8 cellular contexts compared by ENCODE assay signal in the genomic region with DNA sequence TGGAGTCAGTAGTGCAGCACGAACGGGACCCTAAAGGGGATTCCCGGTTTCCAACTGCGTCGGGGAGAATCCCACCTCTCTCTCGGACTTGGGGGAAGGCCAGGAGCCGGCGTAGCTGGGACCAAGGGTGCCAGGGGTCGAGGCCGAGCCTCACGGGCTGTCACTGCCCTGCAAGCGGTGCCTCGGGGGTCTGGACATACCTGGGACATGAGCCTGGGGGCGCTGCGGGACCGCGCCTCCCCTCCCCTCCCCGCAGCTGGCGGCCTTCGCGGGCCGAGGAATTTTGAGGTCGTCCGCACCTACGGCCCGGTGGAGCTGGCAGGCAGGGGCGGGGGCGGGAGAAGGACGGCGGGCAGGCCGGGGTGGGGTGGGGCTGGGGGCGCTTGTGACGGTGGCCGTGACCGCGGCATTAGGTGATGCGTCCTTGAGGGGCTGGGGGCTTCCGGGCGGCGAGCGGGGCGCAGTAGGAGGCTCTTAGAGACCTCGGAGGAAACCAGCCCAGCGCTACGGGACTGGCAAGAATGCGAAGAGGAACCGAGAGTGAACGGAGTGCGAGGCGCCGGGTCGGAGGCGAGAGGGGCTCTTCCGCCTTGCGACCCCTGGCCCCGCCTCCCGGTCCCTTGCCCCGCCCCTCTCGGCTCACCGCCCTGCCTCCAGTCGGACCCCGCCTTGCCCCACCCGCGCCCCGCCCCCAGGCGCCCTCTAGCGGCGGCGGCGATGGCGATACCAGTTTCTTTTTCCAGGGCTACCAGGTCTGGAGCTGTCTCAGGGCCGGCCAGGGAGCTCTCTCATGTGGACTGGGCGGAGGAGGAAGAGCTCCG. TPM values are rescaled to one million over a fixed set of nuclear protein-coding genes. Genes with fewer than 3 reads are reported as not detected.
DNase-seq lines count a peak whose midpoint lies in the region; ATAC-seq lines count a peak whose summit lies in the region.

No MANE protein-coding gene starts in this region.

- H3K9me3 Mint-ChIP-seq in activated CD4-positive, alpha-beta memory T cell treated with anti-CD3 and anti-CD28 coated beads, Interleukin-2, amount 10 ng/mL, durations not matched to agents 7 days and 5 days: no peaks in the 10 kb centered on the region

- H3K36me3 Mint-ChIP-seq in activated CD4-positive, alpha-beta memory T cell treated with anti-CD3 and anti-CD28 coated beads, Interleukin-2, amount 10 ng/mL, durations not matched to agents 7 days and 5 days (ENCODE audit: low read depth): peaks cover 5% of the 10 kb centered on the region

- DNase-seq in COLO668 (lab: John Stamatoyannopoulos, UW; ENCODE audit: unreplicated experiment): peak; percentile 94
- peak; percentile 96 for DNase-seq in HK-2 (ENCODE audit: unreplicated experiment)
- DNase-seq in NCI-H82 (lab: John Stamatoyannopoulos, UW): peak; percentile 95
- DNase-seq in activated CD4-positive, alpha-beta memory T cell treated with anti-CD3 and anti-CD28 coated beads, Interleukin-2, amount 10 ng/mL, durations not matched to agents 7 days and 5 days: peak; percentile 95
- DNase-seq in ecto neural progenitor cell (ENCODE audit: low spot score): peak; percentile 97
- peak; percentile 88 for DNase-seq in medulla oblongata (ENCODE audit: extremely low spot score)
- peak; percentile 92 to 99 (median 93) for DNase-seq in stimulated activated CD4-positive, alpha-beta T cell treated with anti-CD3 and anti-CD28 coated beads, TNF-alpha, amount 100 ng/mL, for 4 hours (ENCODE audit: low read depth in 3 of 3)

- H3K4me3 Mint-ChIP-seq in activated CD4-positive, alpha-beta memory T cell treated with anti-CD3 and anti-CD28 coated beads, Interleukin-2, amount 10 ng/mL, durations not matched to agents 7 days and 5 days: peak overlapping the region; percentile 79

- H3K27me3 Mint-ChIP-seq in activated CD4-positive, alpha-beta memory T cell treated with anti-CD3 and anti-CD28 coated beads, Interleukin-2, amount 10 ng/mL, durations not matched to agents 7 days and 5 days: peaks cover 15% of the 10 kb centered on the region

- H3K4me1 Mint-ChIP-seq in activated CD4-positive, alpha-beta memory T cell treated with anti-CD3 and anti-CD28 coated beads, Interleukin-2, amount 10 ng/mL, durations not matched to agents 7 days and 5 days: peaks cover 23% of the 10 kb centered on the region

- POLR2A ChIA-PET in activated CD4-positive, alpha-beta memory T cell treated with anti-CD3 and anti-CD28 coated beads, Interleukin-2, amount 10 ng/mL, durations not matched to agents 7 days and 5 days (lab: Charles Lee): interaction anchor here (1.6 kb wide), 1 partner anchor 55 kb away, joined by 15 read pairs; a partner anchor contains a TSS

- peak overlapping the region; percentile 74 for H3K27ac Mint-ChIP-seq in activated CD4-positive, alpha-beta memory T cell treated with anti-CD3 and anti-CD28 coated beads, Interleukin-2, amount 10 ng/mL, durations not matched to agents 7 days and 5 days

- ATAC-seq in GM19463 (IDR thresholded peaks at IDR 0.05; ENCODE audit: unreplicated experiment): peak; percentile 92

- CTCF ChIA-PET in activated CD4-positive, alpha-beta memory T cell treated with anti-CD3 and anti-CD28 coated beads, Interleukin-2, amount 10 ng/mL, durations not matched to agents 7 days and 5 days (lab: Charles Lee): interaction anchor here (0.6 to 1.5 kb wide), 14 partner anchors 8 to 608 kb away, joined by 3 to 14 read pairs (median 3); a partner anchor contains a TSS

RNA-seq across cellular contexts. Expression of a gene that starts 48.3 kb away (rescaled TPM):
- not detected for total RNA-seq in activated CD4-positive, alpha-beta memory T cell treated with anti-CD3 and anti-CD28 coated beads, Interleukin-2, amount 10 ng/mL, durations not matched to agents 7 days and 5 days

RNA-seq across cellular contexts. Expression of a gene that starts 54.9 kb away (rescaled TPM):
- total RNA-seq in activated CD4-positive, alpha-beta memory T cell treated with anti-CD3 and anti-CD28 coated beads, Interleukin-2, amount 10 ng/mL, durations not matched to agents 7 days and 5 days: 100 to 1,000 TPM; 108 to 111 TPM

Comparison
In these comparisons a context has a peak if more than half of its experiments do, and no peak if none do; other contexts are left out.
1. Peak in every context shown above with its lines: DNase-seq and ATAC-seq.